ENCODE assay signal across 13 cellular contexts in genomic region chr10:8326702-8327423, GRCh38.
"Had no signal": no experiment of that assay in that cellular context is flagged by ENCODE, and none has a peak within 500 bp of the region (broad histone marks: within the 10 kb centered on the region; RNA-seq: fewer than 3 reads in every experiment).

No MANE protein-coding gene starts in this region.

- H3K9me3 ChIP-seq: sigmoid colon, upper lobe of right lung had no signal

- H3K36me3 Mint-ChIP-seq: brain had no signal

- H3K4me2 ChIP-seq: hepatocyte had no signal

- H3K4me3 Mint-ChIP-seq: brain; central memory CD8-positive, alpha-beta T cell; nephron progenitor cell had no signal

- H3K9me3 Mint-ChIP-seq: central memory CD8-positive, alpha-beta T cell had no signal

- DNase-seq: activated naive CD4-positive, alpha-beta T cell treated with anti-CD3 and anti-CD28 coated beads, Interleukin-2, amount 50 U/mL, for 16 hours; amygdala; cortex of kidney; effector CD8-positive, alpha-beta T cell; mesendoderm; nephron progenitor cell; sigmoid colon; stimulated activated CD4-positive, alpha-beta T cell treated with anti-CD3 and anti-CD28 coated beads, Interleukin-2, amount 100 ng/mL, for 24 hours; T-helper 9 cell; upper lobe of right lung had no signal

- H3K4me3 ChIP-seq: hepatocyte, sigmoid colon, upper lobe of right lung had no signal

- H3K4me1 ChIP-seq: sigmoid colon, upper lobe of right lung had no signal

- H3K79me2 ChIP-seq: hepatocyte had no signal

- H3K36me3 ChIP-seq: sigmoid colon, upper lobe of right lung had no signal

- H2AFZ ChIP-seq: hepatocyte had no signal

- H3K27ac Mint-ChIP-seq: brain, nephron progenitor cell had no signal

- H3K27ac ChIP-seq: hepatocyte, sigmoid colon, upper lobe of right lung had no signal
